Comparison of ENCODE assay signal across 9 cellular contexts in genomic region chr18:67199993-67200617, GRCh38.
DNase-seq lines count a peak whose midpoint lies in the region; ATAC-seq and TF ChIP-seq lines count a peak whose summit lies in the region.
"Had no signal": no experiment of that assay in that cellular context is flagged by ENCODE, and none has a peak within 500 bp of the region (broad histone marks: within the 10 kb centered on the region; RNA-seq: fewer than 3 reads in every experiment).

No MANE protein-coding gene starts in this region.

- intact Hi-C loops in psoas muscle (cut with DNase I): loop anchor here (5.0 kb wide), 2 partner anchors 93 to 98 kb away; no protein-coding TSS in a partner anchor

- TF ChIP-seq CTCF in GM13976 (IDR thresholded peaks at IDR 0.05; ENCODE audit: borderline replicate concordance, control extremely low read depth, extremely low read depth, insufficient read depth, missing control alignments) (peak; percentile 33), fibroblast of villous mesenchyme (IDR thresholded peaks at IDR 0.05; ENCODE audit: insufficient read depth, low read depth, low read length) (peak; percentile 64), psoas muscle (IDR thresholded peaks at IDR 0.05) (peak; percentile 58)

- H3K27me3 ChIP-seq in psoas muscle (ENCODE audit: insufficient read depth in 3 of 3, low read length in 2 of 3): peaks cover 0 to 2% (median 0%) of the 10 kb centered on the region in 3 donors

- 43 to 45% (median 45%) methylated on average over 3 of the region's 3 CpGs for WGBS in psoas muscle, 3 donors

- no peak overlapping the region for H3K27ac ChIP-seq in SK-N-MC
- no peak overlapping the region for H3K27ac ChIP-seq in psoas muscle

- ATAC-seq in HG02759 (IDR thresholded peaks at IDR 0.05; ENCODE audit: unreplicated experiment) (peak; percentile 94), psoas muscle (peak in 1 of 4 donors; percentile 64)

- no peaks in the 10 kb centered on the region for H3K4me1 ChIP-seq in psoas muscle

- H3K9ac ChIP-seq in SK-N-MC (ENCODE audit: insufficient read length): no peak overlapping the region

- in situ Hi-C loops in GM13976 (cut with MboI; ENCODE audit: low sequenced_read_pairs, unreplicated experiment): loop anchor here (25.0 kb wide), 1 partner anchor 1462 kb away; no protein-coding TSS in a partner anchor

- DNase-seq in AG08396 (ENCODE audit: low spot score): peak; percentile 23
- peak; percentile 38 for DNase-seq in GM13976 (ENCODE audit: low spot score)
- DNase-seq in NAMALWA (ENCODE audit: low spot score): peak; percentile 76
- peak; percentile 80 for DNase-seq in SK-N-MC (ENCODE audit: low read depth, low spot score)
- DNase-seq in fibroblast of villous mesenchyme (ENCODE audit: low read depth): peak; percentile 65
- no peak for DNase-seq in psoas muscle
- no peak for DNase-seq in stimulated activated CD4-positive, alpha-beta T cell treated with anti-CD3 and anti-CD28 coated beads, Interleukin-12 subunit alpha, Interleukin-12 subunit beta, amount 100 ng/mL, for 4 hours
- DNase-seq: natural killer cell had no signal

- no peaks in the 10 kb centered on the region for H3K36me3 ChIP-seq in SK-N-MC (ENCODE audit: insufficient read depth, low read length)
- H3K36me3 ChIP-seq in psoas muscle (ENCODE audit: insufficient read depth in 1 of 2, low read depth in 1 of 2): no peaks in the 10 kb centered on the region

- H3K4me3 ChIP-seq in SK-N-MC: no peak overlapping the region
- H3K4me3 ChIP-seq in fibroblast of villous mesenchyme (ENCODE audit: low read depth, low read length): no peak overlapping the region
- no peak overlapping the region for H3K4me3 ChIP-seq in psoas muscle

- H3K9me3 ChIP-seq in SK-N-MC (ENCODE audit: low read depth, low read length) (no peaks in the 10 kb centered on the region), psoas muscle (no peaks in the 10 kb centered on the region)

Comparison
In these comparisons a context has a peak if more than half of its experiments do, and no peak if none do; other contexts are left out.
1. DNase-seq: peak in AG08396 (single experiment), GM13976 (single experiment), NAMALWA (single experiment), SK-N-MC (single experiment) and fibroblast of villous mesenchyme (single experiment); none in psoas muscle (0 of 2) and stimulated activated CD4-positive, alpha-beta T cell treated with anti-CD3 and anti-CD28 coated beads, Interleukin-12 subunit alpha, Interleukin-12 subunit beta, amount 100 ng/mL, for 4 hours (single experiment).
2. Peak in every context shown above with its lines, with median percentiles within 50 percentile points of each other: CTCF ChIP-seq.